In genomic region chr10:100687143-100687953, GRCh38 we compare ENCODE assay signal across 22 cellular contexts. TPM values are rescaled to one million over a fixed set of nuclear protein-coding genes. Genes with fewer than 3 reads are reported as not detected.
DNase-seq lines count a peak whose midpoint lies in the region; ATAC-seq, FAIRE-seq and TF ChIP-seq lines count a peak whose summit lies in the region.
"Had no signal": no experiment of that assay in that cellular context is flagged by ENCODE, and none has a peak within 500 bp of the region (broad histone marks: within the 10 kb centered on the region; RNA-seq: fewer than 3 reads in every experiment).

No MANE protein-coding gene starts in this region.

- TF ChIP-seq POLR2A in endothelial cell of umbilical vein (IDR thresholded peaks at IDR 0.05; ENCODE audit: low read depth, low read length) = no peak
- no peak for TF ChIP-seq POLR2A in spleen (IDR thresholded peaks at IDR 0.05)

- CTCF ChIA-PET in SK-N-SH (lab: Yijun Ruan, JAX) (interaction anchor here (0.6 to 2.4 kb wide), 6 partner anchors 17 to 945 kb away, joined by 3 to 8 read pairs (median 3); no protein-coding TSS in a partner anchor), HEK293 (lab: Yijun Ruan, JAX) (interaction anchor here (0.7 kb wide), 1 partner anchor 10 kb away, joined by 3 read pairs; no protein-coding TSS in a partner anchor), endothelial cell of umbilical vein (lab: Charles Lee) (no interaction called here)

- no peaks in the 10 kb centered on the region for H3K9me3 Mint-ChIP-seq in endodermal cell
- H3K9me3 Mint-ChIP-seq: T-helper 1 cell treated with Interleukin-12 subunit alpha and Interleukin-12 subunit beta and Interleukin-4 antibody, amounts not matched to agents 30 μg/mL and 1 μg/mL, for 36 hours had no signal

- TF ChIP-seq EP300 in SK-N-SH (IDR thresholded peaks at IDR 0.05; ENCODE audit: borderline replicate concordance in 1 of 2, low read depth in 1 of 2, low read length in 1 of 2) = no peak

- H3F3A ChIP-seq in SK-N-SH (replicated peaks; ENCODE audit: insufficient read depth) = no peaks in the 10 kb centered on the region

- no peak overlapping the region; a peak in 1 of 4 replicates for H3K27ac ChIP-seq in SK-N-SH (ENCODE audit: low read depth in 2 of 2, low read length in 1 of 2)
- no peak overlapping the region for H3K27ac ChIP-seq in HEK293 (ENCODE audit: extremely low read depth, low read depth, low read length)
- H3K27ac ChIP-seq in endothelial cell of umbilical vein (ENCODE audit: insufficient read depth, low read depth, low read length) = no peak overlapping the region
- H3K27ac ChIP-seq in spleen = no peak overlapping the region
- H3K27ac ChIP-seq in endodermal cell (ENCODE audit: low read depth, low read length) = no peak overlapping the region
- H3K27ac ChIP-seq: C4-2B, SJSA1 had no signal

- H3K27ac Mint-ChIP-seq in endodermal cell = no peak overlapping the region
- H3K27ac Mint-ChIP-seq: CD8-positive, alpha-beta memory T cell; T-helper 1 cell treated with Interleukin-12 subunit alpha and Interleukin-12 subunit beta and Interleukin-4 antibody, amounts not matched to agents 30 μg/mL and 1 μg/mL, for 36 hours had no signal

- BruUV-seq in endothelial cell of umbilical vein (replicated peaks; lab: Mats Ljungman, UMichigan) = no TSS peak

- no peak overlapping the region for H3K4me2 ChIP-seq in SK-N-SH
- H3K4me2 ChIP-seq in endothelial cell of umbilical vein (ENCODE audit: insufficient read depth, low read length) = no peak overlapping the region

- peak; percentile 81 for DNase-seq in SK-N-SH
- no peak for DNase-seq in endothelial cell of umbilical vein (ENCODE audit: low read depth, low spot score)
- DNase-seq in spleen = peak; percentile 30
- DNase-seq in nucleus accumbens (lab: John Stamatoyannopoulos, UW) = no peak
- no peak for DNase-seq in endodermal cell
- DNase-seq: ACHN; CD8-positive, alpha-beta memory T cell; KBM-7; NCI-H1092; NCI-H1436; NCI-H187 treated with DMSO at 0.1 percent for 48 hours; NCI-H2171; NCI-H446; NCI-H69 had no signal

- dilution Hi-C loops in endothelial cell of umbilical vein (cut with MboI; ENCODE audit: extremely low pct_ligation_motif_present, low sequenced_read_pairs) = no loop called here

- H3K4me1 ChIP-seq in SK-N-SH (ENCODE audit: control insufficient read depth in 1 of 2, insufficient read depth in 2 of 2, low read depth in 1 of 2, low read length in 1 of 2) (peaks cover 0 to 42% of the 10 kb centered on the region in 2 experiments; a peak in 2 of 4 replicates), HEK293 (ENCODE audit: control insufficient read depth, insufficient read depth, low read length) (0 out of 2 replicates have a peak, but pooled peaks cover 2% of the 10 kb centered on the region), endothelial cell of umbilical vein (ENCODE audit: control insufficient read depth, extremely low read depth, insufficient read depth, low read length) (no peaks in the 10 kb centered on the region), spleen (no peaks in the 10 kb centered on the region), endodermal cell (ENCODE audit: control insufficient read depth, insufficient read depth, low read length) (peaks cover 11% of the 10 kb centered on the region)
- H3K4me1 ChIP-seq: SJSA1 had no signal

- no peak for TF ChIP-seq RAD21 in SK-N-SH (IDR thresholded peaks at IDR 0.05; ENCODE audit: low read length)

- H3K9me1 ChIP-seq in endothelial cell of umbilical vein (replicated peaks; ENCODE audit: control insufficient read depth, extremely low read depth, insufficient read depth, low read length) = no peaks in the 10 kb centered on the region

- peaks cover 46% of the 10 kb centered on the region; the same call in 1 of the 2 replicates for H3K27me3 ChIP-seq in SK-N-SH (ENCODE audit: insufficient read depth)
- H3K27me3 ChIP-seq in endothelial cell of umbilical vein (ENCODE audit: control insufficient read depth in 2 of 2, insufficient read depth in 2 of 2, low read length in 2 of 2) = peaks cover 53 to 56% of the 10 kb centered on the region in 2 experiments
- H3K27me3 ChIP-seq in spleen (replicated peaks in 1 of 7) = peaks cover 0 to 100% (median 70%) of the 10 kb centered on the region in 7 donors
- peaks cover 77% of the 10 kb centered on the region for H3K27me3 ChIP-seq in endodermal cell (ENCODE audit: control insufficient read depth, insufficient read depth, low read length, poor library complexity, severe bottlenecking)

- H3K9ac ChIP-seq in SK-N-SH = no peak overlapping the region
- H3K9ac ChIP-seq in endothelial cell of umbilical vein (replicated peaks; ENCODE audit: extremely low read depth, insufficient read depth, low read length) = no peak overlapping the region
- no peak overlapping the region for H3K9ac ChIP-seq in endodermal cell (ENCODE audit: extremely low read depth, low read length, poor library complexity, severe bottlenecking)

- H4K20me1 ChIP-seq in SK-N-SH (ENCODE audit: insufficient read depth) (peaks cover 3% of the 10 kb centered on the region; the same call in 1 of the 2 replicates), endothelial cell of umbilical vein (replicated peaks; ENCODE audit: control insufficient read depth, extremely low read depth, insufficient read depth, low read length) (no peaks in the 10 kb centered on the region)

- H3K4me3 ChIP-seq in SK-N-SH (ENCODE audit: low read depth in 2 of 2, low read length in 1 of 2) (no peak overlapping the region), HEK293 (ENCODE audit: low read depth, low read length) (no peak overlapping the region), endothelial cell of umbilical vein (replicated peaks in 1 of 3; ENCODE audit: insufficient read depth in 1 of 3, low read depth in 1 of 3, low read length in 3 of 3) (no peak overlapping the region), spleen (no peak overlapping the region), endodermal cell (ENCODE audit: low read length) (no peak overlapping the region)
- H3K4me3 ChIP-seq: SJSA1 had no signal

- TF ChIP-seq CTCF in SK-N-SH (IDR thresholded peaks at IDR 0.05) (no peak), HEK293 (tag by site-specific recombination; IDR thresholded peaks at IDR 0.05) (no peak), endothelial cell of umbilical vein (IDR thresholded peaks at IDR 0.05; ENCODE audit: extremely low read depth in 1 of 2, insufficient read depth in 1 of 2, low read depth in 1 of 2, low read length in 2 of 2) (no peak), spleen (IDR thresholded peaks at IDR 0.05 in 8 of 11, conservative IDR thresholded peaks at IDR 0.05 in 3 of 11) (no peak), endodermal cell (conservative IDR thresholded peaks at IDR 0.05) (no peak)

- no peak overlapping the region for H3K4me3 Mint-ChIP-seq in endodermal cell
- H3K4me3 Mint-ChIP-seq: T-helper 1 cell treated with Interleukin-12 subunit alpha and Interleukin-12 subunit beta and Interleukin-4 antibody, amounts not matched to agents 30 μg/mL and 1 μg/mL, for 36 hours had no signal

- ATAC-seq in SK-N-SH treated with all-trans-retinoic acid at 6 μM for 48 hours (no peak), GM21825 (IDR thresholded peaks at IDR 0.05; ENCODE audit: unreplicated experiment) (no peak)
- ATAC-seq: Right ventricle myocardium inferior had no signal

- H3K36me3 ChIP-seq in SK-N-SH (replicated peaks in 1 of 2; ENCODE audit: control insufficient read depth in 1 of 2, insufficient read depth in 2 of 2, low read length in 1 of 2) (no peaks in the 10 kb centered on the region), HEK293 (ENCODE audit: control insufficient read depth in 2 of 2, insufficient read depth in 1 of 2, low read length in 2 of 2) (no peaks in the 10 kb centered on the region), endothelial cell of umbilical vein (ENCODE audit: control insufficient read depth in 2 of 2, extremely low read depth in 1 of 2, insufficient read depth in 2 of 2, low read length in 2 of 2) (no peaks in the 10 kb centered on the region), spleen (no peaks in the 10 kb centered on the region), endodermal cell (ENCODE audit: control insufficient read depth, insufficient read depth, low read length) (no peaks in the 10 kb centered on the region)
- H3K36me3 ChIP-seq: SJSA1 had no signal

- no peaks in the 10 kb centered on the region for H3K36me3 Mint-ChIP-seq in endodermal cell (ENCODE audit: low read depth)

- intact Hi-C loops in endothelial cell of umbilical vein (cut with micrococcal nuclease) (no loop called here), spleen (cut with DNase I; ENCODE audit: low total_unique reads) (no loop called here)

- no peak for FAIRE-seq in endothelial cell of umbilical vein (lab: Jason Lieb, UNC)

- H3K79me2 ChIP-seq in SK-N-SH (ENCODE audit: insufficient read depth) = no peaks in the 10 kb centered on the region
- H3K79me2 ChIP-seq in endothelial cell of umbilical vein (ENCODE audit: control insufficient read depth, insufficient read depth, low read length) = no peaks in the 10 kb centered on the region

- H3K27me3 Mint-ChIP-seq in endodermal cell (ENCODE audit: insufficient read depth) = peaks cover 95% of the 10 kb centered on the region

- 36% methylated on average over 27 of the region's 27 CpGs for WGBS in SK-N-SH (ENCODE audit: low lambda C conversion rate)
- 10 to 25% (median 17%) methylated on average over 27 of the region's 27 CpGs for WGBS in spleen, 5 donors
- 64 to 75% methylated on average over 19 to 27 of the region's 27 CpGs for WGBS in endodermal cell (ENCODE audit: insufficient coverage in 1 of 2, insufficient read length in 1 of 2), 2 experiments

- H2AFZ ChIP-seq in SK-N-SH (ENCODE audit: low read depth) = no peak overlapping the region
- H2AFZ ChIP-seq in endothelial cell of umbilical vein (ENCODE audit: low read depth, low read length) = no peak overlapping the region

- H3K9me3 ChIP-seq in SK-N-SH = no peaks in the 10 kb centered on the region
- no peaks in the 10 kb centered on the region for H3K9me3 ChIP-seq in HEK293 (ENCODE audit: control insufficient read depth, insufficient read depth, low read depth, low read length)
- no peaks in the 10 kb centered on the region for H3K9me3 ChIP-seq in endothelial cell of umbilical vein (replicated peaks; ENCODE audit: control insufficient read depth, insufficient read depth, low read length)
- no peaks in the 10 kb centered on the region for H3K9me3 ChIP-seq in spleen
- H3K9me3 ChIP-seq in endodermal cell (ENCODE audit: control insufficient read depth, low read length) = no peaks in the 10 kb centered on the region
- H3K9me3 ChIP-seq: SJSA1 had no signal

- H3K4me1 Mint-ChIP-seq in endodermal cell = peaks cover 21% of the 10 kb centered on the region

- no peaks in the 10 kb centered on the region for H3K9me2 ChIP-seq in SK-N-SH

- POLR2A ChIA-PET in SK-N-SH (lab: Yijun Ruan, JAX) (no interaction called here), HEK293 (lab: Yijun Ruan, JAX) (no interaction called here), endothelial cell of umbilical vein (lab: Charles Lee) (no interaction called here)

RNA-seq across cellular contexts. Expression of gene PAX2, which starts 58.0 kb away (rescaled TPM):
- polyA plus RNA-seq in SK-N-SH (2012; rRNA removed) = not detected in 2 replicates
- not detected in 2 replicates for polyA plus RNA-seq in SK-N-SH (2012; cell fraction: cytosol; rRNA removed)
- polyA plus RNA-seq in SK-N-SH (2012; cell fraction: nucleus; rRNA removed) = 0.08 TPM in 1 of 2 replicates, not detected in the other
- not detected in 2 replicates for total RNA-seq in endothelial cell of umbilical vein
- polyA plus RNA-seq in endothelial cell of umbilical vein = not detected in 2 replicates
- not detected in 2 replicates for polyA plus RNA-seq in endothelial cell of umbilical vein (2011; cell fraction: cytosol; rRNA removed)
- polyA plus RNA-seq in endothelial cell of umbilical vein (2011; cell fraction: nucleus; rRNA removed) = not detected in 2 replicates
- polyA plus RNA-seq in endothelial cell of umbilical vein (2012) = not detected in 2 replicates
- not detected in 2 replicates for polyA minus RNA-seq in endothelial cell of umbilical vein
- not detected for polyA minus RNA-seq in endothelial cell of umbilical vein (2011; cell fraction: cytosol; rRNA and poly(A)+ RNA removed)
- polyA minus RNA-seq in endothelial cell of umbilical vein (2011; cell fraction: nucleus; rRNA and poly(A)+ RNA removed) = not detected in 2 replicates
- not detected for total RNA-seq in spleen
- polyA plus RNA-seq in spleen = not detected
- under 1 TPM; 0.93 to 0.99 TPM for total RNA-seq in endodermal cell
- 3.0 TPM for polyA plus RNA-seq in endodermal cell (2013, experiment 1 of 2)
- polyA plus RNA-seq in endodermal cell (2013, experiment 2 of 2) = 3.6 TPM
- total RNA-seq: HT1080, Right ventricle myocardium inferior, SJSA1 had no signal
- polyA plus RNA-seq: CD8-positive, alpha-beta memory T cell had no signal

Comparison
In these comparisons a context has a peak if more than half of its experiments do, and no peak if none do; other contexts are left out.
1. DNase-seq: peak in SK-N-SH (single experiment) and spleen (single experiment); none in endothelial cell of umbilical vein (single experiment), nucleus accumbens (0 of 56) and endodermal cell (single experiment).